ENCODE assay signal across 23 cellular contexts in the genomic region with DNA sequence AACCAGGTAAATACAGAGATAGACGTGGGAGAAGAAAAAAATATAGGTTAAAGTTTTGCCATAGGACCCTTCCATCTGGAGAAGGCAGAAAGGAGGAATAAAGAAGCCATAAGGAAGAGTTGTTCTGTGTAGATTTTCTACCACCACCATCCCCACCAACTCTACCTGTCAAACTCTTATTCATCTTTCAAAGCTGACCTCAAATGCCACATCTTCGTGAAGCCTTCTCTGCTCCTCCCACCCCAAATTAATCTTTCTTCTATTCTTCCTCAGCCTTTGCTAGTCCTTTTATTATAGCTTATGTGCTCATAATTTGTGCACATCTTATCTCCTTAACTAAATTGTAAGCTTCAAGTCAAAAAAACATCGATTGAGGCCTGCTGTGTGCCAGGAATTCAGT. TPM values are rescaled to one million over a fixed set of nuclear protein-coding genes. Genes with fewer than 3 reads are reported as not detected.
DNase-seq lines count a peak whose midpoint lies in the region; ATAC-seq lines count a peak whose summit lies in the region.
"Had no signal": no experiment of that assay in that cellular context is flagged by ENCODE, and none has a peak within 500 bp of the region (broad histone marks: within the 10 kb centered on the region; RNA-seq: fewer than 3 reads in every experiment).

No MANE protein-coding gene starts in this region.

- H3K4me1 Mint-ChIP-seq in stimulated activated effector memory CD8-positive, alpha-beta T cell treated with anti-CD3 and anti-CD28 coated beads, Interleukin-12 subunit alpha, Interleukin-12 subunit beta, amount 100 ng/mL, for 72 hours: peaks cover 43% of the 10 kb centered on the region

- peak; percentile 10 for DNase-seq in NCI-H2227 treated with DMSO at 0.1 percent for 48 hours (lab: John Stamatoyannopoulos, UW)
- no peak for DNase-seq in NCI-H2227 (lab: John Stamatoyannopoulos, UW; ENCODE audit: unreplicated experiment)
- peak; percentile 6 for DNase-seq in H7
- peak; percentile 13 for DNase-seq in islet precursor cell
- DNase-seq in stimulated activated effector memory CD8-positive, alpha-beta T cell treated with anti-CD3 and anti-CD28 coated beads, Interleukin-12 subunit alpha, Interleukin-12 subunit beta, amount 100 ng/mL, for 72 hours (ENCODE audit: low spot score in 2 of 2): no peak
- DNase-seq in hepatic stellate cell (ENCODE audit: low spot score): no peak
- no peak for DNase-seq in activated CD4-positive, CD25-positive, alpha-beta regulatory T cell (lab: John Stamatoyannopoulos, UW)
- DNase-seq: Calu3, DMS153, HCEC 1CT, KG1, NCI-H1092, NCI-H1436, NCI-H187 treated with DMSO at 0.1 percent for 48 hours, NCI-H2107, NCI-H510A, PC-9, RPMI8226, SHP77 had no signal

- no peaks in the 10 kb centered on the region for H3K9me3 Mint-ChIP-seq in stimulated activated effector memory CD8-positive, alpha-beta T cell treated with anti-CD3 and anti-CD28 coated beads, Interleukin-12 subunit alpha, Interleukin-12 subunit beta, amount 100 ng/mL, for 72 hours
- H3K9me3 Mint-ChIP-seq: CD8-positive, alpha-beta memory T cell; GM23338 had no signal

- H3K27me3 ChIP-seq in H7 (ENCODE audit: control insufficient read depth, insufficient read depth, low read length): no peaks in the 10 kb centered on the region; the same call in 1 of the 2 replicates
- H3K27me3 ChIP-seq: BLaER1 treated with 17β-estradiol and CSF1 and Interleukin-3, amounts not matched to agents 10 nM and 100 nM had no signal

- H3K36me3 ChIP-seq in H7 (replicated peaks; ENCODE audit: control insufficient read depth, insufficient read depth, low read length): no peaks in the 10 kb centered on the region
- H3K36me3 ChIP-seq: BLaER1 treated with 17β-estradiol and CSF1 and Interleukin-3, amounts not matched to agents 10 nM and 100 nM had no signal

- no peak overlapping the region for H3K27ac Mint-ChIP-seq in stimulated activated effector memory CD8-positive, alpha-beta T cell treated with anti-CD3 and anti-CD28 coated beads, Interleukin-12 subunit alpha, Interleukin-12 subunit beta, amount 100 ng/mL, for 72 hours
- H3K27ac Mint-ChIP-seq: GM23338 had no signal

- no peak overlapping the region for H3K4me3 ChIP-seq in H7 (ENCODE audit: insufficient read depth, low read depth, low read length)
- H3K4me3 ChIP-seq: BLaER1 treated with 17β-estradiol and CSF1 and Interleukin-3, amounts not matched to agents 10 nM and 100 nM; GM23338; PC-9 had no signal

- ATAC-seq in stimulated activated effector memory CD8-positive, alpha-beta T cell treated with anti-CD3 and anti-CD28 coated beads, Interleukin-12 subunit alpha, Interleukin-12 subunit beta, amount 100 ng/mL, for 72 hours: peak; percentile 26
- ATAC-seq in GM21515 (IDR thresholded peaks at IDR 0.05; ENCODE audit: unreplicated experiment): no peak
- ATAC-seq: GM23338 had no signal

- no peaks in the 10 kb centered on the region for H3K36me3 Mint-ChIP-seq in stimulated activated effector memory CD8-positive, alpha-beta T cell treated with anti-CD3 and anti-CD28 coated beads, Interleukin-12 subunit alpha, Interleukin-12 subunit beta, amount 100 ng/mL, for 72 hours
- H3K36me3 Mint-ChIP-seq: CD8-positive, alpha-beta memory T cell had no signal

- H3K4me3 Mint-ChIP-seq in stimulated activated effector memory CD8-positive, alpha-beta T cell treated with anti-CD3 and anti-CD28 coated beads, Interleukin-12 subunit alpha, Interleukin-12 subunit beta, amount 100 ng/mL, for 72 hours: no peak overlapping the region
- H3K4me3 Mint-ChIP-seq: CD8-positive, alpha-beta memory T cell; GM23338 had no signal

RNA-seq across cellular contexts. Expression of gene NECTIN4, which starts 1.3 kb away (rescaled TPM):
- total RNA-seq in H7 (2014; rRNA removed; shearing (Covaris generic)): not detected in 2 replicates
- total RNA-seq: GM23338 had no signal

RNA-seq across cellular contexts. Expression of gene KLHDC9, which starts 7.5 kb away (rescaled TPM):
- 21.9 and 23.2 TPM in 2 replicates for total RNA-seq in H7 (2014; rRNA removed; shearing (Covaris generic))

RNA-seq across cellular contexts. Expression of gene ARHGAP30, which starts 20.9 kb away (rescaled TPM):
- total RNA-seq in H7 (2014; rRNA removed; shearing (Covaris generic)): 0.11 TPM in 1 of 2 replicates, not detected in the other
- total RNA-seq: GM23338 had no signal

RNA-seq across cellular contexts. Expression of gene PFDN2, which starts 27.2 kb away (rescaled TPM):
- 46.8 and 60.6 TPM in 2 replicates for total RNA-seq in H7 (2014; rRNA removed; shearing (Covaris generic))

RNA-seq across cellular contexts. Expression of gene NIT1, which starts 27.3 kb away (rescaled TPM):
- 75.9 and 81.5 TPM in 2 replicates for total RNA-seq in H7 (2014; rRNA removed; shearing (Covaris generic))

Comparison
In these comparisons a context has a peak if more than half of its experiments do, and no peak if none do; other contexts are left out.
1. DNase-seq: peak in NCI-H2227 treated with DMSO at 0.1 percent for 48 hours (single experiment), H7 (single experiment) and islet precursor cell (single experiment); none in NCI-H2227 (single experiment), stimulated activated effector memory CD8-positive, alpha-beta T cell treated with anti-CD3 and anti-CD28 coated beads, Interleukin-12 subunit alpha, Interleukin-12 subunit beta, amount 100 ng/mL, for 72 hours (0 of 2), hepatic stellate cell (single experiment) and activated CD4-positive, CD25-positive, alpha-beta regulatory T cell (0 of 4).